Comparison of ENCODE assay signal across 8 cellular contexts in the genomic region with DNA sequence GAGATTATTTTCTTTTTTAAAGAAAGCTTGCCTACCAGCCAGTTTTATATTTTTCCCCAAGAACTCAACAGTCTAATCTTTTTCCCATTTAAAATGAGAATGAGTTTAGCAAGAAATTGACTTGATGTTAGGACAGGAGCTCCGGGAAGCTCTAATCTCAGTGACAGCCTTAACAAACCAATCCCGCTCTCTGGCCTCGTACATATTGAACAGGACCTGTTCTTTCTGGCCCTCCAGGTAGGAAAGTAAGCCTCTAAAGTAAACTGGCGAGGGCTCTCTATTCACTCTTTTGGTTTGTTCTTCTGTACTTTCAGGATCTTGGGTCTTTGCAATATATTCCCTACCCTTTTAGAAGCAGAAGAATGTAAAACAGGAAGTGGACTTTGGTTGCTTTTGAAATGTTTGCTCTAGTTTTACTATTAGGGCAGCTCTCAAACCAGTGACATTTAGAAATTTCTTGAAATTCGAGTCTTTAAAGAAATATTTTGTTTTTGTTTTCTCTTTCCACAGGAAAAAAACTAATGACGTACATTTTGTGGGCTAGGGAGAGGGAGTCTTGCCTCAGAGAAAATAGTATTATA. TPM values are rescaled to one million over a fixed set of nuclear protein-coding genes. Genes with fewer than 3 reads are reported as not detected.
"Had no signal": no experiment of that assay in that cellular context is flagged by ENCODE, and none has a peak within 500 bp of the region (broad histone marks: within the 10 kb centered on the region; RNA-seq: fewer than 3 reads in every experiment).

No MANE protein-coding gene starts in this region.

- H2AFZ ChIP-seq: GM23248 had no signal

- FAIRE-seq: H54 had no signal

- DNase-seq: GM23248, GOT3, H9, HCEC 1CT, IMR-90, KBM-7 had no signal

- H3K4me3 Mint-ChIP-seq: H9 had no signal

- H3K27ac ChIP-seq: GM23248, HL-60 had no signal

- H3K27ac Mint-ChIP-seq: H9 had no signal

- H3K4me1 Mint-ChIP-seq: H9 had no signal

- H3K9ac ChIP-seq: GM23248 had no signal

- H3K4me3 ChIP-seq: GM23248 had no signal

RNA-seq across cellular contexts. Expression of a gene that starts 17.9 kb away (rescaled TPM):
- total RNA-seq: IMR-90 had no signal
- polyA plus RNA-seq: GM23248, IMR-90 had no signal
